8 cellular contexts compared by ENCODE assay signal in the genomic region with DNA sequence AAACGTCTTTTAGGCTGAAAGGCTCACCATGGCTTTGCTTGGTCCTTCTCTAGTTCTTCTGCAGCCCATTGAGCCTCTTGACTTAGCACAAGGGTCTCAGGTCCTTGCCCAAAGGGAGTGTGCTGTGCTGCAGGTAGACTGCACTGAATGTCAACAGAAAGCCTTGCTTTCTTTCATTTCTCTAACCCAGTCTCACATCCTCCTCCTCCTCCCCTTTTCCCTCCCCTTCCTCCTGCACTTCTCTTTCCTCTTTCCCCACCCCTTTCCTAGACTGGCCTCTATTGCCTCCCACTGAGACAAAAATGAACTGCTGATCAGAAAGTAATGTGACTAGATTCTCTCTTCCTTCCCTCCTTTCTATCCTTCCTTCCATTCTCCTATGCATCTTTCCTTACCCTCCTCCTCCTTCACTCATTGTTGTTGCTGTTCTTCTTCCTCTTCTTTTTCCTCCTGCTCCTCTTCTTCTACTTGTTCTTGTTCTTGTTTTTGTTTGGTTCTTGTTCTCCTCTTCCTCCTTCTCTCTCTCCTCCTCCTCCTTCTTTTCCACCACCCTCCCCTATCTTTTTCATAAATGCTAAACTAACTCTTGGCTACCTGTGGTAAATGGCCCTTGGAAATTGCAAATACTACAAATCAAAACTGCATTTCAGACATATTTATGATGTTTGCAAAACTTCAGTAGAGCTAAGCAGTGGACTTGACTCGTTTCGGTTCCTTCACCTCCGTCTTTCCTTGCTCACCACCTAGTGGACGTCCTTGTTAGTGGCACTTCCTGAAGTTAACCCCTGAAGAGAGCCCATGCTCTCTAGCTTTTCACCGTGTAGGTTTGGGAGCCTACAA. TPM values are rescaled to one million over a fixed set of nuclear protein-coding genes. Genes with fewer than 3 reads are reported as not detected.
DNase-seq lines count a peak whose midpoint lies in the region; ATAC-seq and TF ChIP-seq lines count a peak whose summit lies in the region.

A gene (minus strand): TSS at position 152 of the 840 bp plus-strand sequence. CDS start 122 bp downstream, at position 30.

- H3K27me3 ChIP-seq in A673 (replicated peaks; ENCODE audit: insufficient read depth, low read depth, low read length, poor library complexity) (peaks cover 23% of the 10 kb centered on the region), brain microvascular endothelial cell (replicated peaks) (no peaks in the 10 kb centered on the region), spleen (replicated peaks in 1 of 7) (no peaks in the 10 kb centered on the region)

- TF ChIP-seq CTCF in A673 (conservative IDR thresholded peaks at IDR 0.05; ENCODE audit: low read depth, low read length) = peak; percentile 83
- peak; percentile 96 for TF ChIP-seq CTCF in brain microvascular endothelial cell (IDR thresholded peaks at IDR 0.05; ENCODE audit: low read depth, low read length, missing control alignments)
- TF ChIP-seq CTCF in spleen (IDR thresholded peaks at IDR 0.05 in 8 of 11, conservative IDR thresholded peaks at IDR 0.05 in 3 of 11) = peak; percentile 62 to 84 (median 74)

- POLR2A ChIA-PET in A673 (lab: Charles Lee; ENCODE audit: low non-redundant PET) = no interaction called here

- H3K9me3 ChIP-seq in A673 (ENCODE audit: low read depth, low read length, poor library complexity, severe bottlenecking) (no peaks in the 10 kb centered on the region), spleen (peaks cover 0 to 24% (median 15%) of the 10 kb centered on the region in 8 donors)

- peak; percentile 74 for ATAC-seq in GM18502 (IDR thresholded peaks at IDR 0.05; ENCODE audit: poor library complexity, unreplicated experiment)
- ATAC-seq in HG02885 (IDR thresholded peaks at IDR 0.05; ENCODE audit: poor library complexity, unreplicated experiment) = peak; percentile 85

- peak; percentile 79 for DNase-seq in A673 (ENCODE audit: low spot score)
- peak; percentile 35 to 40 for DNase-seq in NCI-H1930 (lab: John Stamatoyannopoulos, UW)
- DNase-seq in T1000 (lab: John Stamatoyannopoulos, UW) = peak; percentile 4
- DNase-seq in brain microvascular endothelial cell = peak; percentile 62
- DNase-seq in iPS-NIHi7 (ENCODE audit: extremely low spot score) = peak; percentile 74
- DNase-seq in spleen = no peak

- in situ Hi-C loops in brain microvascular endothelial cell (cut with HindIII; ENCODE audit: low pct_ligation_motif_present, low sequenced_read_pairs) = no loop called here

- CTCF ChIA-PET in A673 (lab: Charles Lee) = interaction anchor here (0.5 to 1.3 kb wide), 6 partner anchors 11 to 892 kb away, joined by 3 to 9 read pairs (median 4); a partner anchor contains a TSS

- no TSS peak for BruUV-seq in A673 (replicated peaks; lab: Mats Ljungman, UMichigan)

- H3K4me3 ChIP-seq in A673 (ENCODE audit: low read depth, low read length, poor library complexity, severe bottlenecking) = peak within 1 kb of the TSS; percentile 24
- peak within 1 kb of the TSS; percentile 6 for H3K4me3 ChIP-seq in brain microvascular endothelial cell (ENCODE audit: low read depth, low read length)
- H3K4me3 ChIP-seq in spleen = peak within 1 kb of the TSS; percentile 18 to 68 (median 44)

- TF ChIP-seq POLR2A in spleen (IDR thresholded peaks at IDR 0.05) = peak in 2 of 3 donors; percentile 79 to 89

- intact Hi-C loops in A673 (cut with micrococcal nuclease; ENCODE audit: unreplicated experiment) = loop anchor here (2.0 kb wide), 2 partner anchors 111 to 161 kb away; no protein-coding TSS in a partner anchor
- intact Hi-C loops in spleen (cut with DNase I; ENCODE audit: low total_unique reads) = loop anchor here (5.0 kb wide), 1 partner anchor 114 kb away; no protein-coding TSS in a partner anchor

- H3K27ac ChIP-seq in A673 (ENCODE audit: low read depth, low read length, poor library complexity, severe bottlenecking) (no peak within 1 kb of the TSS), brain microvascular endothelial cell (no peak within 1 kb of the TSS), spleen (peak within 1 kb of the TSS; percentile 38 to 92 (median 82))

- H3K4me1 ChIP-seq in A673 (ENCODE audit: insufficient read depth, low read length, poor library complexity, severe bottlenecking) (no peaks in the 10 kb centered on the region), spleen (peaks cover 0 to 55% (median 16%) of the 10 kb centered on the region in 6 donors)

- 2 to 6% (median 3%) methylated on average over 6 of the region's 6 CpGs for WGBS in spleen, 5 donors

- H3K36me3 ChIP-seq in A673 (ENCODE audit: insufficient read depth, low read length, poor library complexity, severe bottlenecking) (no peaks in the 10 kb centered on the region), brain microvascular endothelial cell (replicated peaks) (no peaks in the 10 kb centered on the region), spleen (peaks cover 0 to 11% (median 0%) of the 10 kb centered on the region in 6 donors)

RNA-seq across cellular contexts. Expression of the gene that starts here (rescaled TPM):
- not detected in 2 replicates for total RNA-seq in A673 (2021)
- total RNA-seq in spleen = 100 to 1,000 TPM; 128 to 409 (median 176) TPM
- 100 to 1,000 TPM; 127 to 157 (median 127) TPM for polyA plus RNA-seq in spleen

Comparison
In these comparisons a context has a peak if more than half of its experiments do, and no peak if none do; other contexts are left out.
1. RNA of the gene that starts here (total RNA-seq): 128 to 409 TPM in spleen; not detected in A673; every median in the first group is over 10 times any median in the second.
2. Peak in DNase-seq and H3K4me3 ChIP-seq in A673; RNA of the gene not detected or under 1 TPM.
3. H3K27ac ChIP-seq: peak in spleen (8 of 8); none in A673 (single experiment) and brain microvascular endothelial cell (single experiment).
4. Peak in every context shown above with its lines, with median percentiles within 50 percentile points of each other: H3K4me3 ChIP-seq and CTCF ChIP-seq.